Comparison of ENCODE assay signal across 12 cellular contexts in the genomic region with DNA sequence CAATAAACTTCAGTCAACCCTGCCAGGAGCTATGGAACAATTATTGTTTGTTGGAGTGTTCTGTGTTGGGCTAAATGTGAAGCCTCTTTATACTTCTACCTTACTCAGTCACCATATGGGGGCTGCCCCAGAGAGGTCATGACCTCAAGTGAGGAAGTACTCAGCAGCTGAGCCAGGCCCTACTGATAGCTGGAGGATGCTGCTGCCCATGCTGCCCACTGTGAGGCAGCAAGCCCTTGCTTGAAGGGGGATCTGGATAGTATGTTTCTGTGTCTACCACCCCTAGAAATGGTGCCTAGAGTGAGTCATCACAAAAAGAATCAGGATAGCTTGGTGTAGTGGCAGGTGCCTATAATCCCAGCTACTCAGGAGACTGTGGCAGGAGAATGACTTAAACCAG. TPM values are rescaled to one million over a fixed set of nuclear protein-coding genes. Genes with fewer than 3 reads are reported as not detected.
A peak's percentile ranks its signal among the peaks of the same experiment; 100 is the strongest.
DNase-seq lines count a peak whose midpoint lies in the region; ATAC-seq and TF ChIP-seq lines count a peak whose summit lies in the region.
"Had no signal": no experiment of that assay in that cellular context is flagged by ENCODE, and none has a peak within 500 bp of the region (broad histone marks: within the 10 kb centered on the region; RNA-seq: fewer than 3 reads in every experiment).

No MANE protein-coding gene starts in this region.

- peaks cover 0 to 2% (median 0%) of the 10 kb centered on the region in 3 donors for H3K27me3 Mint-ChIP-seq in CD14-positive monocyte (ENCODE audit: low read depth in 3 of 3)
- H3K27me3 Mint-ChIP-seq in activated T-helper 2 cell treated with anti-CD3 and anti-CD28 coated beads, Interferon-gamma antibody, Interleukin-2, Interleukin-4, amounts not matched to agents 10 μg/mL and 5 μg/mL and 100 μg/mL, durations not matched to agents 14 hours and 24 hours and 36 hours (ENCODE audit: low read depth), result no peaks in the 10 kb centered on the region

- no peaks in the 10 kb centered on the region for H3K79me1 ChIP-seq in neuronal stem cell (ENCODE audit: low read depth, low read length)

- H2BK120ac ChIP-seq in neuronal stem cell (ENCODE audit: low read depth, low read length), result no peak overlapping the region

- intact Hi-C loops in CD14-positive monocyte (cut with micrococcal nuclease), result no loop called here
- intact Hi-C loops in activated T-helper 2 cell treated with anti-CD3 and anti-CD28 coated beads, Interferon-gamma antibody, Interleukin-2, Interleukin-4, amounts not matched to agents 10 μg/mL and 5 μg/mL and 100 μg/mL, durations not matched to agents 14 hours and 24 hours and 36 hours (cut with micrococcal nuclease), result no loop called here

- peaks cover 0 to 2% of the 10 kb centered on the region in 2 donors for H3K36me3 ChIP-seq in neuronal stem cell (replicated peaks in 1 of 2; ENCODE audit: control insufficient read depth in 2 of 2, insufficient read depth in 2 of 2, low read length in 2 of 2)

- no peak overlapping the region for H3K23ac ChIP-seq in neuronal stem cell (ENCODE audit: low read depth, low read length, poor library complexity)

- no peak overlapping the region for H3K14ac ChIP-seq in neuronal stem cell (ENCODE audit: low read length)

- no peak overlapping the region for H4K8ac ChIP-seq in neuronal stem cell (ENCODE audit: low read depth, low read length)

- H4K91ac ChIP-seq in neuronal stem cell (ENCODE audit: low read depth, low read length, poor library complexity), result no peak overlapping the region

- in situ Hi-C loops in ACHN (cut with HindIII; ENCODE audit: low pct_ligation_motif_present, low pct_unique_long_range_greater_than_20kb, low sequenced_read_pairs), result no loop called here

- no peak for TF ChIP-seq CTCF in CD14-positive monocyte (IDR thresholded peaks at IDR 0.05)

- no peak overlapping the region for H2BK15ac ChIP-seq in neuronal stem cell (ENCODE audit: low read length)

- H3K27me3 ChIP-seq in neuronal stem cell (ENCODE audit: control insufficient read depth in 3 of 3, insufficient read depth in 3 of 3, low read depth in 1 of 3, low read length in 3 of 3), result no peaks in the 10 kb centered on the region

- DNase-seq in CD14-positive monocyte (ENCODE audit: low spot score), result no peak
- no peak for DNase-seq in activated T-helper 2 cell treated with anti-CD3 and anti-CD28 coated beads, Interferon-gamma antibody, Interleukin-2, Interleukin-4, amounts not matched to agents 10 μg/mL and 5 μg/mL and 100 μg/mL, durations not matched to agents 14 hours and 24 hours and 36 hours (ENCODE audit: low spot score)
- DNase-seq in ACHN, result no peak
- no peak for DNase-seq in neuronal stem cell (ENCODE audit: low spot score)
- no peak for DNase-seq in NCI-H128 (lab: John Stamatoyannopoulos, UW; ENCODE audit: unreplicated experiment)
- DNase-seq: activated gamma-delta T cell, AML-193, NCI-H524, T-helper 2 cell had no signal

- H3K4ac ChIP-seq in neuronal stem cell (ENCODE audit: low read length), result no peak overlapping the region

- H2AFZ ChIP-seq in neuronal stem cell (ENCODE audit: low read length), result no peak overlapping the region

- no peak overlapping the region for H3K9ac ChIP-seq in neuronal stem cell (ENCODE audit: low read depth, low read length, poor library complexity)

- no peaks in the 10 kb centered on the region for H3K9me3 ChIP-seq in neuronal stem cell (replicated peaks in 1 of 2; ENCODE audit: control insufficient read depth in 2 of 2, insufficient read depth in 1 of 2, low read depth in 1 of 2, low read length in 2 of 2)

- peaks cover 0 to 5% (median 0%) of the 10 kb centered on the region in 7 donors for H3K9me3 Mint-ChIP-seq in CD14-positive monocyte
- H3K9me3 Mint-ChIP-seq in activated T-helper 2 cell treated with anti-CD3 and anti-CD28 coated beads, Interferon-gamma antibody, Interleukin-2, Interleukin-4, amounts not matched to agents 10 μg/mL and 5 μg/mL and 100 μg/mL, durations not matched to agents 14 hours and 24 hours and 36 hours, result no peaks in the 10 kb centered on the region

- H3K4me3 Mint-ChIP-seq in CD14-positive monocyte, result no peak overlapping the region
- H3K4me3 Mint-ChIP-seq in activated T-helper 2 cell treated with anti-CD3 and anti-CD28 coated beads, Interferon-gamma antibody, Interleukin-2, Interleukin-4, amounts not matched to agents 10 μg/mL and 5 μg/mL and 100 μg/mL, durations not matched to agents 14 hours and 24 hours and 36 hours (ENCODE audit: low read depth), result no peak overlapping the region

- no peak overlapping the region for H3K27ac ChIP-seq in neuronal stem cell (replicated peaks; ENCODE audit: low read length)

- peaks cover 0 to 1% of the 10 kb centered on the region in 2 donors for H3K4me1 ChIP-seq in neuronal stem cell (ENCODE audit: control insufficient read depth in 2 of 2, insufficient read depth in 1 of 2, low read depth in 1 of 2, low read length in 2 of 2)

- H2BK12ac ChIP-seq in neuronal stem cell (ENCODE audit: low read length), result no peak overlapping the region

- H2BK5ac ChIP-seq in neuronal stem cell (ENCODE audit: low read length), result no peak overlapping the region

- no peak overlapping the region for H3K4me2 ChIP-seq in neuronal stem cell (ENCODE audit: insufficient read depth, low read length, poor library complexity, severe bottlenecking)

- H3K4me1 Mint-ChIP-seq in CD14-positive monocyte, result peaks cover 36% of the 10 kb centered on the region
- H3K4me1 Mint-ChIP-seq in activated T-helper 2 cell treated with anti-CD3 and anti-CD28 coated beads, Interferon-gamma antibody, Interleukin-2, Interleukin-4, amounts not matched to agents 10 μg/mL and 5 μg/mL and 100 μg/mL, durations not matched to agents 14 hours and 24 hours and 36 hours (ENCODE audit: low read depth), result peaks cover 16% of the 10 kb centered on the region

- H2AK5ac ChIP-seq in neuronal stem cell (ENCODE audit: low read depth, low read length), result no peak overlapping the region

- H3K18ac ChIP-seq in neuronal stem cell (ENCODE audit: low read length), result no peak overlapping the region

- ATAC-seq in GM18861 (IDR thresholded peaks at IDR 0.05; ENCODE audit: unreplicated experiment) (peak; percentile 50), HG02885 (IDR thresholded peaks at IDR 0.05; ENCODE audit: poor library complexity, unreplicated experiment) (peak; percentile 34), GM18868 (IDR thresholded peaks at IDR 0.05; ENCODE audit: unreplicated experiment) (no peak)

- peak overlapping the region in 4 of 7 donors; percentile 30 to 73 (median 42) for H3K27ac Mint-ChIP-seq in CD14-positive monocyte
- peak overlapping the region; percentile 46 for H3K27ac Mint-ChIP-seq in activated T-helper 2 cell treated with anti-CD3 and anti-CD28 coated beads, Interferon-gamma antibody, Interleukin-2, Interleukin-4, amounts not matched to agents 10 μg/mL and 5 μg/mL and 100 μg/mL, durations not matched to agents 14 hours and 24 hours and 36 hours

- H3K36me3 Mint-ChIP-seq in CD14-positive monocyte, result no peaks in the 10 kb centered on the region
- peaks cover 6% of the 10 kb centered on the region for H3K36me3 Mint-ChIP-seq in activated T-helper 2 cell treated with anti-CD3 and anti-CD28 coated beads, Interferon-gamma antibody, Interleukin-2, Interleukin-4, amounts not matched to agents 10 μg/mL and 5 μg/mL and 100 μg/mL, durations not matched to agents 14 hours and 24 hours and 36 hours (ENCODE audit: low read depth)

- H3K4me3 ChIP-seq in neuronal stem cell (ENCODE audit: low read length in 2 of 2), result no peak overlapping the region

RNA-seq across cellular contexts. Expression of gene RPL24, which starts 4.5 kb away (rescaled TPM):
- 100 to 1,000 TPM; 445 to 586 TPM for polyA plus RNA-seq in CD14-positive monocyte
- 1,565 and 1,599 TPM in 2 replicates for total RNA-seq in activated T-helper 2 cell treated with anti-CD3 and anti-CD28 coated beads, Interferon-gamma antibody, Interleukin-2, Interleukin-4, amounts not matched to agents 10 μg/mL and 5 μg/mL and 100 μg/mL, durations not matched to agents 14 hours and 24 hours and 36 hours
- 3,875 TPM for polyA plus RNA-seq in neuronal stem cell (2013, experiment 1 of 2)
- 3,871 TPM for polyA plus RNA-seq in neuronal stem cell (2013, experiment 2 of 2)

RNA-seq across cellular contexts. Expression of gene ZBTB11, which starts 14.0 kb away (rescaled TPM):
- 1 to 10 TPM; 5.1 to 6.8 TPM for polyA plus RNA-seq in CD14-positive monocyte
- 27.5 and 29.6 TPM in 2 replicates for total RNA-seq in activated T-helper 2 cell treated with anti-CD3 and anti-CD28 coated beads, Interferon-gamma antibody, Interleukin-2, Interleukin-4, amounts not matched to agents 10 μg/mL and 5 μg/mL and 100 μg/mL, durations not matched to agents 14 hours and 24 hours and 36 hours
- polyA plus RNA-seq in neuronal stem cell (2013, experiment 1 of 2), result 6.0 TPM
- 6.1 TPM for polyA plus RNA-seq in neuronal stem cell (2013, experiment 2 of 2)

RNA-seq across cellular contexts. Expression of gene CEP97, which starts 33.4 kb away (rescaled TPM):
- 1 to 10 TPM in 1 of 2 donors, under 1 TPM in 1; 0.79 to 1.7 TPM for polyA plus RNA-seq in CD14-positive monocyte
- total RNA-seq in activated T-helper 2 cell treated with anti-CD3 and anti-CD28 coated beads, Interferon-gamma antibody, Interleukin-2, Interleukin-4, amounts not matched to agents 10 μg/mL and 5 μg/mL and 100 μg/mL, durations not matched to agents 14 hours and 24 hours and 36 hours, result 26.0 and 26.1 TPM in 2 replicates
- polyA plus RNA-seq in neuronal stem cell (2013, experiment 1 of 2), result 9.6 TPM
- 10.3 TPM for polyA plus RNA-seq in neuronal stem cell (2013, experiment 2 of 2)
